8 cellular contexts compared by ENCODE assay signal in genomic region chr19:45994456-45994988, GRCh38. TPM values are rescaled to one million over a fixed set of nuclear protein-coding genes. Genes with fewer than 3 reads are reported as not detected.
DNase-seq lines count a peak whose midpoint lies in the region; ATAC-seq, FAIRE-seq and TF ChIP-seq lines count a peak whose summit lies in the region.

No MANE protein-coding gene starts in this region.

- H3K9ac ChIP-seq in K562 (ENCODE audit: insufficient read depth in 1 of 2, low read depth in 2 of 2, low read length in 2 of 2) (peak overlapping the region; percentile 61 to 81; a peak in 3 of 4 replicates), mesendoderm (ENCODE audit: low read length) (peak overlapping the region; percentile 67)

- in situ Hi-C loops in K562 (cut with MboI): no loop called here
- in situ Hi-C loops in GM13977 (cut with MboI; ENCODE audit: low pct_unique_long_range_greater_than_20kb, low sequenced_read_pairs, unreplicated experiment): no loop called here

- FAIRE-seq in K562 (lab: Jason Lieb, UNC): no peak

- TF ChIP-seq RAD21 in K562 (CRISPR knock-in tag; conservative IDR thresholded peaks at IDR 0.05 in 1 of 2, IDR thresholded peaks at IDR 0.05 in 1 of 2): no peak

- peaks cover 6% of the 10 kb centered on the region for H3K79me1 ChIP-seq in mesendoderm (ENCODE audit: low read length)

- no peak overlapping the region for H2AK5ac ChIP-seq in mesendoderm (ENCODE audit: low read length)

- peaks cover 10% of the 10 kb centered on the region; the same call in 2 of the 3 replicates for H3K79me2 ChIP-seq in K562 (ENCODE audit: control insufficient read depth, insufficient read depth, low read length)
- H3K79me2 ChIP-seq in mesendoderm (ENCODE audit: control insufficient read depth, insufficient read depth, low read length): peaks cover 4% of the 10 kb centered on the region

- CTCF ChIA-PET in K562 (lab: Yijun Ruan, JAX; ENCODE audit: low intra/inter-chr PET ratio): no interaction called here

- POLR2A ChIA-PET in K562 (lab: Yijun Ruan, JAX): interaction anchor here (0.6 to 1.9 kb wide), 15 partner anchors 11 to 435 kb away, joined by 3 to 8 read pairs (median 4); partner anchors contain the start of gene PGLYRP1

- no peak overlapping the region for H4K5ac ChIP-seq in mesendoderm (ENCODE audit: low read length)

- ATAC-seq in HG02759 (IDR thresholded peaks at IDR 0.05; ENCODE audit: unreplicated experiment): peak; percentile 10
- peak; percentile 11 for ATAC-seq in K562
- ATAC-seq in GM21423 (IDR thresholded peaks at IDR 0.05; ENCODE audit: unreplicated experiment): no peak
- ATAC-seq in GM18870 (IDR thresholded peaks at IDR 0.05; ENCODE audit: unreplicated experiment): no peak

- DNase-seq in AG08395 (ENCODE audit: low spot score) (peak; percentile 22), K562 (ENCODE audit: extremely low read depth in 1 of 4, low spot score in 3 of 4) (peak in 1 of 4 experiments; percentile 27), mesendoderm (no peak), GM13977 (ENCODE audit: low spot score) (no peak), NCI-H446 (lab: John Stamatoyannopoulos, UW) (no peak)

- peak overlapping the region; percentile 85 for H2AFZ ChIP-seq in K562 (ENCODE audit: low read depth, low read length)

- H3K27ac ChIP-seq in K562 (ENCODE audit: extremely low read depth, low read depth, low read length) (peak overlapping the region; percentile 26; the same call in 2 of the 3 replicates), mesendoderm (ENCODE audit: low read depth, low read length) (no peak overlapping the region)

- H3K27me3 ChIP-seq in K562 (ENCODE audit: control insufficient read depth in 2 of 2, insufficient read depth in 2 of 2, low read length in 2 of 2) (peaks cover 6 to 7% of the 10 kb centered on the region in 2 experiments; a peak in 4 of 5 replicates), mesendoderm (ENCODE audit: insufficient read depth, low read length, poor library complexity) (no peaks in the 10 kb centered on the region)

- no peak overlapping the region for H2BK5ac ChIP-seq in mesendoderm (ENCODE audit: low read length)

- TSS peak; percentile 85 for BruUV-seq in K562 (replicated peaks; lab: Mats Ljungman, UMichigan)

- H3K36me3 ChIP-seq in K562 (ENCODE audit: control insufficient read depth, insufficient read depth, low read length) (peaks cover 7% of the 10 kb centered on the region; the same call in 2 of the 3 replicates), mesendoderm (ENCODE audit: control insufficient read depth, insufficient read depth, low read length) (no peaks in the 10 kb centered on the region)

- WGBS in K562 (ENCODE audit: insufficient coverage, low coverage, missing lambda C conversion rate): 8% methylated on average over 8 of the region's 8 CpGs
- no CpG with 5 or more reads among the region's 8 CpGs for WGBS in mesendoderm (ENCODE audit: extremely low coverage, insufficient coverage, low lambda C conversion rate)

- no peak for TF ChIP-seq POLR2A in K562 (conservative IDR thresholded peaks at IDR 0.05)

- H3K56ac ChIP-seq in mesendoderm (ENCODE audit: low read length): peak overlapping the region; percentile 75

- peaks cover 4 to 12% of the 10 kb centered on the region in 2 experiments; a peak in 4 of 5 replicates for H3K4me1 ChIP-seq in K562 (replicated peaks in 1 of 2; ENCODE audit: control insufficient read depth in 2 of 2, insufficient read depth in 2 of 2, low read length in 2 of 2)
- H3K4me1 ChIP-seq in mesendoderm (ENCODE audit: control insufficient read depth, low read depth, low read length): peaks cover 3% of the 10 kb centered on the region

- H3K4me3 ChIP-seq in K562: peak overlapping the region; percentile 45
- H3K4me3 ChIP-seq in mesendoderm (ENCODE audit: low read length): peak overlapping the region; percentile 41

- no peak for TF ChIP-seq EP300 in K562 (IDR thresholded peaks at IDR 0.05; ENCODE audit: low read length)

- TF ChIP-seq CTCF in K562 (IDR thresholded peaks at IDR 0.05 in 2 of 3, conservative IDR thresholded peaks at IDR 0.05 in 1 of 3; ENCODE audit: insufficient read depth in 2 of 3, low read depth in 1 of 3, low read length in 3 of 3) (no peak), GM13977 (IDR thresholded peaks at IDR 0.05; ENCODE audit: extremely low read depth, insufficient read depth, missing control alignments) (no peak)

- H3K9me3 ChIP-seq in K562 (replicated peaks; ENCODE audit: control insufficient read depth, insufficient read depth, low read depth, low read length): no peaks in the 10 kb centered on the region

- no peak overlapping the region for H3K4ac ChIP-seq in mesendoderm (ENCODE audit: low read depth, low read length)

- H3K9me1 ChIP-seq in K562 (ENCODE audit: control insufficient read depth, insufficient read depth, low read length): no peaks in the 10 kb centered on the region

- H4K20me1 ChIP-seq in K562 (replicated peaks; ENCODE audit: control insufficient read depth, insufficient read depth, low read length): peaks cover 6% of the 10 kb centered on the region; the same call in 1 of the 2 replicates

- no peak overlapping the region for H4K8ac ChIP-seq in mesendoderm (ENCODE audit: low read depth, low read length)

- intact Hi-C loops in K562 (cut with micrococcal nuclease): no loop called here

- no peak overlapping the region for H2BK15ac ChIP-seq in mesendoderm (replicated peaks; ENCODE audit: low read depth)

- H3K4me2 ChIP-seq in K562 (ENCODE audit: insufficient read depth, low read length) (peak overlapping the region; percentile 77), mesendoderm (ENCODE audit: low read length) (peak overlapping the region; percentile 85)

- H3K23ac ChIP-seq in mesendoderm (ENCODE audit: low read length): no peak overlapping the region

- H3K18ac ChIP-seq in mesendoderm (ENCODE audit: low read length): no peak overlapping the region

- H2BK120ac ChIP-seq in mesendoderm (ENCODE audit: low read depth, low read length): no peak overlapping the region

RNA-seq across cellular contexts. Expression of gene CCDC61, which starts 0.7 kb away (rescaled TPM):
- 26.3 and 56.0 TPM in 2 replicates for total RNA-seq in K562 (2011; cell fraction: chromatin; rRNA removed; ENCODE audit: low replicate concordance)
- 42.4 and 47.0 TPM in 2 replicates for total RNA-seq in K562 (2011; cell fraction: nucleolus; rRNA removed)
- total RNA-seq in K562 (2011; cell fraction: nucleoplasm; rRNA removed): 31.0 and 36.6 TPM in 2 replicates
- total RNA-seq in K562 (2014; rRNA removed): 19.8 and 21.5 TPM in 2 replicates
- total RNA-seq in K562 (2014; rRNA removed; fragmentation: Illumina TruSeq; extraction: Trizol): 4.9 and 5.4 TPM in 2 replicates
- 10.3 and 11.4 TPM in 2 replicates for total RNA-seq in K562 (2015; rRNA removed; fragmentation: Illumina TruSeq; extraction: Trizol)
- 26.3 and 27.0 TPM in 2 replicates for total RNA-seq in K562 (2021)
- 10.6 and 12.4 TPM in 2 replicates for polyA plus RNA-seq in K562 (2011; rRNA removed)
- 10.4 and 25.4 TPM in 2 replicates for polyA plus RNA-seq in K562 (2011; cell fraction: cytosol; rRNA removed)
- polyA plus RNA-seq in K562 (2011; cell fraction: nucleus; rRNA removed): 41.2 and 57.4 TPM in 2 replicates
- polyA plus RNA-seq in K562 (2012): 19.9 and 20.3 TPM in 2 replicates
- polyA plus RNA-seq in K562 (2014; fragmentation: Illumina TruSeq; extraction: Trizol): 9.4 and 15.5 TPM in 2 replicates
- polyA plus RNA-seq in K562 (2014; fragmentation: Nextera tagmentation; extraction: Ambion mirVana): under 1 TPM; 0.07 to 0.59 TPM
- 20.9 and 21.4 TPM in 2 replicates for polyA plus RNA-seq in K562 (2014; rRNA removed)
- polyA minus RNA-seq in K562 (2011; rRNA and poly(A)+ RNA removed): 2.8 and 5.2 TPM in 2 replicates
- 12.0 and 13.0 TPM in 2 replicates for polyA minus RNA-seq in K562 (2011; cell fraction: cytosol; rRNA and poly(A)+ RNA removed)
- 19.5 and 24.2 TPM in 2 replicates for polyA minus RNA-seq in K562 (2011; cell fraction: nucleus; rRNA and poly(A)+ RNA removed)
- 4.3 TPM for polyA plus RNA-seq in mesendoderm (2013, experiment 1 of 2)
- polyA plus RNA-seq in mesendoderm (2013, experiment 2 of 2): 4.6 TPM

RNA-seq across cellular contexts. Expression of gene NOVA2, which starts 20.9 kb away (rescaled TPM):
- not detected in 2 replicates for total RNA-seq in K562 (2011; cell fraction: chromatin; rRNA removed; ENCODE audit: low replicate concordance)
- not detected in 2 replicates for total RNA-seq in K562 (2011; cell fraction: nucleolus; rRNA removed)
- not detected in 2 replicates for total RNA-seq in K562 (2011; cell fraction: nucleoplasm; rRNA removed)
- total RNA-seq in K562 (2014; rRNA removed): not detected in 2 replicates
- total RNA-seq in K562 (2014; rRNA removed; fragmentation: Illumina TruSeq; extraction: Trizol): not detected in 2 replicates
- total RNA-seq in K562 (2015; rRNA removed; fragmentation: Illumina TruSeq; extraction: Trizol): not detected in 2 replicates
- not detected in 2 replicates for total RNA-seq in K562 (2021)
- not detected in 2 replicates for polyA plus RNA-seq in K562 (2011; rRNA removed)
- polyA plus RNA-seq in K562 (2011; cell fraction: cytosol; rRNA removed): not detected in 2 replicates
- not detected in 2 replicates for polyA plus RNA-seq in K562 (2011; cell fraction: nucleus; rRNA removed)
- 0.03 TPM in 1 of 2 replicates, not detected in the other for polyA plus RNA-seq in K562 (2012)
- not detected in 2 replicates for polyA plus RNA-seq in K562 (2014; fragmentation: Illumina TruSeq; extraction: Trizol)
- polyA plus RNA-seq in K562 (2014; fragmentation: Nextera tagmentation; extraction: Ambion mirVana): not detected
- polyA plus RNA-seq in K562 (2014; rRNA removed): not detected in 2 replicates
- not detected in 2 replicates for polyA minus RNA-seq in K562 (2011; rRNA and poly(A)+ RNA removed)
- not detected in 2 replicates for polyA minus RNA-seq in K562 (2011; cell fraction: cytosol; rRNA and poly(A)+ RNA removed)
- not detected in 2 replicates for polyA minus RNA-seq in K562 (2011; cell fraction: nucleus; rRNA and poly(A)+ RNA removed)
- polyA plus RNA-seq in mesendoderm (2013, experiment 1 of 2): 0.93 TPM
- 0.98 TPM for polyA plus RNA-seq in mesendoderm (2013, experiment 2 of 2)

RNA-seq across cellular contexts. Expression of gene PGLYRP1, which starts 28.3 kb away (rescaled TPM):
- total RNA-seq in K562 (2011; cell fraction: chromatin; rRNA removed; ENCODE audit: low replicate concordance): not detected in 2 replicates
- not detected in 2 replicates for total RNA-seq in K562 (2011; cell fraction: nucleolus; rRNA removed)
- total RNA-seq in K562 (2011; cell fraction: nucleoplasm; rRNA removed): not detected in 2 replicates
- total RNA-seq in K562 (2014; rRNA removed): not detected in 2 replicates
- total RNA-seq in K562 (2014; rRNA removed; fragmentation: Illumina TruSeq; extraction: Trizol): not detected in 2 replicates
- total RNA-seq in K562 (2015; rRNA removed; fragmentation: Illumina TruSeq; extraction: Trizol): not detected in 2 replicates
- not detected in 2 replicates for total RNA-seq in K562 (2021)
- polyA plus RNA-seq in K562 (2011; rRNA removed): not detected in 2 replicates
- polyA plus RNA-seq in K562 (2011; cell fraction: cytosol; rRNA removed): not detected in 2 replicates
- not detected in 2 replicates for polyA plus RNA-seq in K562 (2011; cell fraction: nucleus; rRNA removed)
- 0.20 and 0.25 TPM in 2 replicates for polyA plus RNA-seq in K562 (2012)
- polyA plus RNA-seq in K562 (2014; fragmentation: Illumina TruSeq; extraction: Trizol): not detected in 2 replicates
- polyA plus RNA-seq in K562 (2014; fragmentation: Nextera tagmentation; extraction: Ambion mirVana): not detected
- not detected in 2 replicates for polyA plus RNA-seq in K562 (2014; rRNA removed)
- not detected in 2 replicates for polyA minus RNA-seq in K562 (2011; rRNA and poly(A)+ RNA removed)
- polyA minus RNA-seq in K562 (2011; cell fraction: cytosol; rRNA and poly(A)+ RNA removed): not detected in 2 replicates
- not detected in 2 replicates for polyA minus RNA-seq in K562 (2011; cell fraction: nucleus; rRNA and poly(A)+ RNA removed)
- 0.06 TPM for polyA plus RNA-seq in mesendoderm (2013, experiment 1 of 2)
- not detected for polyA plus RNA-seq in mesendoderm (2013, experiment 2 of 2)

RNA-seq across cellular contexts. Expression of gene IGFL4, which starts 46.3 kb away (rescaled TPM):
- not detected in 2 replicates for total RNA-seq in K562 (2011; cell fraction: chromatin; rRNA removed; ENCODE audit: low replicate concordance)
- total RNA-seq in K562 (2011; cell fraction: nucleolus; rRNA removed): not detected in 2 replicates
- total RNA-seq in K562 (2011; cell fraction: nucleoplasm; rRNA removed): not detected in 2 replicates
- total RNA-seq in K562 (2014; rRNA removed) (0.04 TPM in 1 of 2 replicates, not detected in the other), K562 (2014; rRNA removed; fragmentation: Illumina TruSeq; extraction: Trizol) (not detected in 2 replicates), K562 (2015; rRNA removed; fragmentation: Illumina TruSeq; extraction: Trizol) (not detected in 2 replicates), K562 (2021) (not detected in 2 replicates)
- polyA plus RNA-seq in K562 (2011; rRNA removed) (0.07 TPM in 1 of 2 replicates, not detected in the other), K562 (2014; fragmentation: Illumina TruSeq; extraction: Trizol) (not detected in 2 replicates), K562 (2014; fragmentation: Nextera tagmentation; extraction: Ambion mirVana) (not detected), K562 (2014; rRNA removed) (not detected in 2 replicates)
- not detected in 2 replicates for polyA plus RNA-seq in K562 (2011; cell fraction: cytosol; rRNA removed)
- 0.04 and 0.11 TPM in 2 replicates for polyA plus RNA-seq in K562 (2011; cell fraction: nucleus; rRNA removed)
- polyA plus RNA-seq in K562 (2012): 0.14 TPM in 1 of 2 replicates, not detected in the other
- polyA minus RNA-seq in K562 (2011; rRNA and poly(A)+ RNA removed): not detected in 2 replicates
- not detected in 2 replicates for polyA minus RNA-seq in K562 (2011; cell fraction: cytosol; rRNA and poly(A)+ RNA removed)
- polyA minus RNA-seq in K562 (2011; cell fraction: nucleus; rRNA and poly(A)+ RNA removed): not detected in 2 replicates
- 0.06 TPM for polyA plus RNA-seq in mesendoderm (2013, experiment 1 of 2)
- polyA plus RNA-seq in mesendoderm (2013, experiment 2 of 2): 0.04 TPM

Comparison
In these comparisons a context has a peak if more than half of its experiments do, and no peak if none do; other contexts are left out.
1. ATAC-seq: peak in HG02759 (single experiment) and K562 (single experiment); none in GM21423 (single experiment) and GM18870 (single experiment).